In the genomic region with DNA sequence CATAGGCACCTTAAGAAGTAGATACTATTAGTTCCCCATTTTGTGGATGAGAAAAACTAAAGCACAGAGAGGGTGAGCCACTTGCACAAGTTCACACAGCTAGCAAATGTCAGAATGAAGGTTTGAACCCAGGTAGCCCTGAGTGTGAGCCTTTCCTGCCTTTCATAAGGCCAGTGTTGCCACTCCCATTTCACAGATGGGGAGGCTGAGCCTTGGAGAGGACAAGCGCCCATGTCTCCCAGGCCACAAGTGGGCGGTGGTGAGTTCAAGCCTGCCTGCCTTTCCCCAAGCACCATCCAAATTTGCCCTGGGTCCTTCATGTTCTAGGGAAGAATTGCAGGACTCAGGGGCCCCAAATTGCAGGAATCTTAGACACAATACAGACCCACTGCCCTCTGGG, we compare ENCODE assay signal across 15 cellular contexts. TPM values are rescaled to one million over a fixed set of nuclear protein-coding genes. Genes with fewer than 3 reads are reported as not detected.
DNase-seq lines count a peak whose midpoint lies in the region; ATAC-seq and TF ChIP-seq lines count a peak whose summit lies in the region.
"Had no signal": no experiment of that assay in that cellular context is flagged by ENCODE, and none has a peak within 500 bp of the region (broad histone marks: within the 10 kb centered on the region; RNA-seq: fewer than 3 reads in every experiment).

No MANE protein-coding gene starts in this region.

- ATAC-seq in PC-3 (no peak), GM18519 (IDR thresholded peaks at IDR 0.05; ENCODE audit: low FRiP score, unreplicated experiment) (no peak), GM18909 (IDR thresholded peaks at IDR 0.05; ENCODE audit: poor library complexity, unreplicated experiment) (no peak)
- ATAC-seq: activated CD8-positive, alpha-beta T cell treated with anti-CD3 and anti-CD28 coated beads for 36 hours had no signal

- intact Hi-C loops in PC-3 (cut with micrococcal nuclease) = no loop called here

- H3K36me3 ChIP-seq in BJ (ENCODE audit: control insufficient read depth, insufficient read depth, low read length) (no peaks in the 10 kb centered on the region), PC-3 (ENCODE audit: low read depth, low read length) (no peaks in the 10 kb centered on the region), fibroblast of lung (ENCODE audit: control insufficient read depth, insufficient read depth, low read length) (no peaks in the 10 kb centered on the region)
- H3K36me3 ChIP-seq: BLaER1 treated with 17β-estradiol and CSF1 and Interleukin-3, amounts not matched to agents 10 nM and 100 nM; colonic mucosa; SJSA1 had no signal

- H4K20me1 ChIP-seq in PC-3 (ENCODE audit: low read length) (no peaks in the 10 kb centered on the region), fibroblast of lung (ENCODE audit: control insufficient read depth, extremely low read depth, insufficient read depth, low read length) (no peaks in the 10 kb centered on the region)
- H4K20me1 ChIP-seq: BLaER1 treated with 17β-estradiol and CSF1 and Interleukin-3, amounts not matched to agents 10 nM and 100 nM had no signal

- H3K9me3 ChIP-seq in PC-3 (ENCODE audit: low read length) (no peaks in the 10 kb centered on the region), fibroblast of lung (ENCODE audit: control insufficient read depth, insufficient read depth, low read depth, low read length) (no peaks in the 10 kb centered on the region)
- H3K9me3 ChIP-seq: colonic mucosa, SJSA1 had no signal

- TF ChIP-seq CTCF in BJ (IDR thresholded peaks at IDR 0.05; ENCODE audit: insufficient read depth, low read depth, low read length) (0 out of 2 replicates have a peak, but pooled peaks have one; percentile 19), GM12874 (IDR thresholded peaks at IDR 0.05; ENCODE audit: insufficient read depth, low read depth, low read length) (peak; percentile 79), PC-3 (conservative IDR thresholded peaks at IDR 0.05; ENCODE audit: low read depth, low read length) (peak; percentile 33), fibroblast of lung (conservative IDR thresholded peaks at IDR 0.05 in 1 of 2, IDR thresholded peaks at IDR 0.05 in 1 of 2; ENCODE audit: low read depth in 1 of 2, low read length in 2 of 2) (peak; percentile 3 to 8)

- H3K4me2 ChIP-seq in PC-3 (ENCODE audit: low read length) = no peak overlapping the region
- H3K4me2 ChIP-seq in fibroblast of lung (ENCODE audit: extremely low read depth, insufficient read depth, low read length) = no peak overlapping the region
- H3K4me2 ChIP-seq: BLaER1 treated with 17β-estradiol and CSF1 and Interleukin-3, amounts not matched to agents 10 nM and 100 nM had no signal

- no peaks in the 10 kb centered on the region for H3F3A ChIP-seq in PC-3 (ENCODE audit: low read length, unreplicated experiment)

- H2AFZ ChIP-seq in PC-3 (ENCODE audit: low read length) = no peak overlapping the region
- H2AFZ ChIP-seq in fibroblast of lung (ENCODE audit: low read length) = no peak overlapping the region

- no peak overlapping the region for H3K9ac ChIP-seq in PC-3 (ENCODE audit: low read length)
- H3K9ac ChIP-seq in fibroblast of lung (ENCODE audit: insufficient read depth, low read length) = no peak overlapping the region
- H3K9ac ChIP-seq: BLaER1 treated with 17β-estradiol and CSF1 and Interleukin-3, amounts not matched to agents 10 nM and 100 nM had no signal

- no TSS peak for BruUV-seq in PC-3 (replicated peaks; lab: Mats Ljungman, UMichigan)

- CTCF ChIA-PET in BJ (lab: Yijun Ruan, JAX) = no interaction called here
- CTCF ChIA-PET in PC-3 (lab: Charles Lee) = no interaction called here

- DNase-seq in BJ (ENCODE audit: low read depth) (no peak), PC-3 (no peak), fibroblast of lung (ENCODE audit: low read depth in 2 of 2) (no peak)
- DNase-seq in activated CD4-positive, CD25-positive, alpha-beta regulatory T cell (lab: John Stamatoyannopoulos, UW) = no peak
- DNase-seq: activated CD8-positive, alpha-beta T cell treated with anti-CD3 and anti-CD28 coated beads for 36 hours; colonic mucosa; kidney glomerular epithelial cell; NCI-H1092 treated with DMSO at 0.1 percent for 48 hours had no signal

- H3K27me3 ChIP-seq in BJ (ENCODE audit: control insufficient read depth, insufficient read depth, low read length) (peaks cover 19% of the 10 kb centered on the region), PC-3 (ENCODE audit: low read length) (no peaks in the 10 kb centered on the region), fibroblast of lung (ENCODE audit: control insufficient read depth, insufficient read depth, low read length) (peaks cover 5% of the 10 kb centered on the region)
- H3K27me3 ChIP-seq: colonic mucosa had no signal

- POLR2A ChIA-PET in BJ (lab: Charles Lee) (no interaction called here), PC-3 (lab: Charles Lee; ENCODE audit: unreplicated experiment) (no interaction called here)

- no peak overlapping the region for H3K27ac ChIP-seq in PC-3 (ENCODE audit: low read length)
- no peak overlapping the region for H3K27ac ChIP-seq in fibroblast of lung (ENCODE audit: insufficient read depth, low read length)
- H3K27ac ChIP-seq: BLaER1 treated with 17β-estradiol and CSF1 and Interleukin-3, amounts not matched to agents 10 nM and 100 nM; colonic mucosa; SJSA1 had no signal

- H3K4me1 ChIP-seq in PC-3 (ENCODE audit: insufficient read depth, low read length) (no peaks in the 10 kb centered on the region), fibroblast of lung (ENCODE audit: control insufficient read depth, extremely low read depth, insufficient read depth, low read length) (no peaks in the 10 kb centered on the region)
- H3K4me1 ChIP-seq: BLaER1 treated with 17β-estradiol and CSF1 and Interleukin-3, amounts not matched to agents 10 nM and 100 nM; colonic mucosa; SJSA1 had no signal

- H3K9me2 ChIP-seq in PC-3 (replicated peaks; ENCODE audit: low read length) = no peaks in the 10 kb centered on the region

- H3K4me3 ChIP-seq in BJ (ENCODE audit: low read depth, low read length) = no peak overlapping the region
- H3K4me3 ChIP-seq in PC-3 (ENCODE audit: low read length) = no peak overlapping the region
- H3K4me3 ChIP-seq in fibroblast of lung (replicated peaks in 1 of 4; ENCODE audit: control extremely low read depth in 1 of 4, insufficient read depth in 1 of 4, low read depth in 3 of 4, low read length in 4 of 4) = no peak overlapping the region
- H3K4me3 ChIP-seq: BLaER1 treated with 17β-estradiol and CSF1 and Interleukin-3, amounts not matched to agents 10 nM and 100 nM; colonic mucosa; SJSA1 had no signal

- H3K79me2 ChIP-seq in PC-3 (ENCODE audit: low read length) (no peaks in the 10 kb centered on the region), fibroblast of lung (ENCODE audit: control insufficient read depth, insufficient read depth, low read length) (no peaks in the 10 kb centered on the region)

RNA-seq across cellular contexts. Expression of gene LHX2, which starts 50.6 kb away (rescaled TPM):
- polyA plus RNA-seq in BJ (2011; rRNA removed) (0.11 and 0.13 TPM in 2 replicates), fibroblast of lung (0.02 TPM in 1 of 2 replicates, not detected in the other)
- 0.19 TPM in 1 of 2 replicates, not detected in the other for polyA minus RNA-seq in BJ (2011; rRNA and poly(A)+ RNA removed)
- total RNA-seq in PC-3 (2014; rRNA removed) (1.1 TPM in 2 replicates), fibroblast of lung (not detected in 2 replicates)
- polyA plus RNA-seq in fibroblast of lung (2012) = not detected in 2 replicates
- polyA minus RNA-seq in fibroblast of lung (ENCODE audit: low replicate concordance) = not detected in 2 replicates
- total RNA-seq: activated CD8-positive, alpha-beta T cell treated with anti-CD3 and anti-CD28 coated beads for 36 hours; activated T-helper 1 cell treated with anti-CD3 and anti-CD28 coated beads, Interleukin-12 subunit alpha, Interleukin-12 subunit beta, Interleukin-2, Interleukin-4 antibody, amounts not matched to agents 30 ng/mL and 10 ng/mL and 1 ng/mL, durations not matched to agents 14 hours and 24 hours and 36 hours; ureter had no signal

Comparison
In these comparisons a context has a peak if more than half of its experiments do, and no peak if none do; other contexts are left out.
1. CTCF ChIP-seq: peak in every context shown above with its lines; median percentile 79 in GM12874; 33 in PC-3; 19 in BJ; 6 in fibroblast of lung.